In the genomic region with DNA sequence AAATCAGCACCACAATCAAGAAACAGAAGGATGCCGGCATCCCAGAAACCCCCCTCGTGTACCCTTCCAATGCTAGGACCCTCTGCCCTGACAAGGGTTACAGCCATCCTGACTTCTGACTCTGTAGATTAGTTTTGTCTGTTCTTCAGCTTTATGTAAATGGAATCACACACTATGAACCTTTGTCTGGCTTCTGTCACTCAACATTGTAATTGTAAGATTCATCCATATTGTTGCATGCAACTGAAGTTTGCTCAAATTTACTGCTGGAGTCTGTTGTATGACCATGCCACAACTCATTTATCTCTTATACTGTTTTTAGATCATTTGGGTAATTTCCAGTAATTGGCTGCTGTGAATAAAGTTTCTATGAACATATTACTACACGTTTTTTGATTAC, we compare ENCODE assay signal across 1 cellular context.
TF ChIP-seq lines count a peak whose summit lies in the region.

No MANE protein-coding gene starts in this region.

TF ChIP-seq in GM12878, 131 proteins besides CTCF, POLR2A, EP300 and RAD21:
- TF ChIP-seq, protein P1, sequence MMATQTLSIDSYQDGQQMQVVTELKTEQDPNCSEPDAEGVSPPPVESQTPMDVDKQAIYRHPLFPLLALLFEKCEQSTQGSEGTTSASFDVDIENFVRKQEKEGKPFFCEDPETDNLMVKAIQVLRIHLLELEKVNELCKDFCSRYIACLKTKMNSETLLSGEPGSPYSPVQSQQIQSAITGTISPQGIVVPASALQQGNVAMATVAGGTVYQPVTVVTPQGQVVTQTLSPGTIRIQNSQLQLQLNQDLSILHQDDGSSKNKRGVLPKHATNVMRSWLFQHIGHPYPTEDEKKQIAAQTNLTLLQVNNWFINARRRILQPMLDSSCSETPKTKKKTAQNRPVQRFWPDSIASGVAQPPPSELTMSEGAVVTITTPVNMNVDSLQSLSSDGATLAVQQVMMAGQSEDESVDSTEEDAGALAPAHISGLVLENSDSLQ (IDR thresholded peaks at IDR 0.05): peak; percentile 62
- TF ChIP-seq, protein P2, sequence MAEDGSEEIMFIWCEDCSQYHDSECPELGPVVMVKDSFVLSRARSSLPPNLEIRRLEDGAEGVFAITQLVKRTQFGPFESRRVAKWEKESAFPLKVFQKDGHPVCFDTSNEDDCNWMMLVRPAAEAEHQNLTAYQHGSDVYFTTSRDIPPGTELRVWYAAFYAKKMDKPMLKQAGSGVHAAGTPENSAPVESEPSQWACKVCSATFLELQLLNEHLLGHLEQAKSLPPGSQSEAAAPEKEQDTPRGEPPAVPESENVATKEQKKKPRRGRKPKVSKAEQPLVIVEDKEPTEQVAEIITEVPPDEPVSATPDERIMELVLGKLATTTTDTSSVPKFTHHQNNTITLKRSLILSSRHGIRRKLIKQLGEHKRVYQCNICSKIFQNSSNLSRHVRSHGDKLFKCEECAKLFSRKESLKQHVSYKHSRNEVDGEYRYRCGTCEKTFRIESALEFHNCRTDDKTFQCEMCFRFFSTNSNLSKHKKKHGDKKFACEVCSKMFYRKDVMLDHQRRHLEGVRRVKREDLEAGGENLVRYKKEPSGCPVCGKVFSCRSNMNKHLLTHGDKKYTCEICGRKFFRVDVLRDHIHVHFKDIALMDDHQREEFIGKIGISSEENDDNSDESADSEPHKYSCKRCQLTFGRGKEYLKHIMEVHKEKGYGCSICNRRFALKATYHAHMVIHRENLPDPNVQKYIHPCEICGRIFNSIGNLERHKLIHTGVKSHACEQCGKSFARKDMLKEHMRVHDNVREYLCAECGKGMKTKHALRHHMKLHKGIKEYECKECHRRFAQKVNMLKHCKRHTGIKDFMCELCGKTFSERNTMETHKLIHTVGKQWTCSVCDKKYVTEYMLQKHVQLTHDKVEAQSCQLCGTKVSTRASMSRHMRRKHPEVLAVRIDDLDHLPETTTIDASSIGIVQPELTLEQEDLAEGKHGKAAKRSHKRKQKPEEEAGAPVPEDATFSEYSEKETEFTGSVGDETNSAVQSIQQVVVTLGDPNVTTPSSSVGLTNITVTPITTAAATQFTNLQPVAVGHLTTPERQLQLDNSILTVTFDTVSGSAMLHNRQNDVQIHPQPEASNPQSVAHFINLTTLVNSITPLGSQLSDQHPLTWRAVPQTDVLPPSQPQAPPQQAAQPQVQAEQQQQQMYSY (CRISPR knock-in tag; IDR thresholded peaks at IDR 0.05): no peak
